ENCODE assay signal across 8 cellular contexts in genomic region chr17:40122466-40122943, GRCh38. TPM values are rescaled to one million over a fixed set of nuclear protein-coding genes. Genes with fewer than 3 reads are reported as not detected.
DNase-seq lines count a peak whose midpoint lies in the region; ATAC-seq and TF ChIP-seq lines count a peak whose summit lies in the region.

No MANE protein-coding gene starts in this region.

- H3K27me3 ChIP-seq in psoas muscle (ENCODE audit: insufficient read depth in 3 of 3, low read length in 2 of 3) = no peaks in the 10 kb centered on the region

- intact Hi-C loops in left cardiac atrium (cut with DNase I) = no loop called here
- intact Hi-C loops in psoas muscle (cut with DNase I) = loop anchor here in 1 of 2 donors (2.0 kb wide), 1 partner anchor 18 kb away; the partner anchor contains the start of gene CASC3

- H3K4me3 ChIP-seq in AG09309 (ENCODE audit: control insufficient read depth, low read depth, low read length) (peak overlapping the region; percentile 95), psoas muscle (peak overlapping the region; percentile 100)

- no peaks in the 10 kb centered on the region for H3K9me3 ChIP-seq in psoas muscle

- TF ChIP-seq CTCF in AG09309 (IDR thresholded peaks at IDR 0.05; ENCODE audit: control insufficient read depth, insufficient read depth, low read depth, low read length, missing control alignments) (no peak), psoas muscle (IDR thresholded peaks at IDR 0.05) (no peak)

- peaks cover 0 to 29% of the 10 kb centered on the region in 2 donors for H3K36me3 ChIP-seq in psoas muscle (ENCODE audit: insufficient read depth in 1 of 2, low read depth in 1 of 2)

- peaks cover 20% of the 10 kb centered on the region for H3K4me1 ChIP-seq in psoas muscle

- H3K27ac Mint-ChIP-seq in T-helper 2 cell treated with Interferon-gamma antibody and Interleukin-4, amounts not matched to agents 5 μg/mL and 100 μg/mL, for 36 hours = no peak overlapping the region

- H3K27ac ChIP-seq in psoas muscle = peak overlapping the region; percentile 98

- no peak overlapping the region for H3K4me3 Mint-ChIP-seq in T-helper 2 cell treated with Interferon-gamma antibody and Interleukin-4, amounts not matched to agents 5 μg/mL and 100 μg/mL, for 36 hours

- ATAC-seq in GM18505 (IDR thresholded peaks at IDR 0.05; ENCODE audit: unreplicated experiment) (peak; percentile 30), left cardiac atrium (peak; percentile 46 to 56), psoas muscle (peak; percentile 38 to 64 (median 60))

- H3K36me3 Mint-ChIP-seq in T-helper 2 cell treated with Interferon-gamma antibody and Interleukin-4, amounts not matched to agents 5 μg/mL and 100 μg/mL, for 36 hours (ENCODE audit: low read depth) = peaks cover 30% of the 10 kb centered on the region

- H3K4me1 Mint-ChIP-seq in T-helper 2 cell treated with Interferon-gamma antibody and Interleukin-4, amounts not matched to agents 5 μg/mL and 100 μg/mL, for 36 hours (ENCODE audit: low read depth) = peaks cover 35% of the 10 kb centered on the region

- H3K27me3 Mint-ChIP-seq in T-helper 2 cell treated with Interferon-gamma antibody and Interleukin-4, amounts not matched to agents 5 μg/mL and 100 μg/mL, for 36 hours (ENCODE audit: low read depth) = no peaks in the 10 kb centered on the region

- no peak for TF ChIP-seq POLR2A in GM18505 (IDR thresholded peaks at IDR 0.05; ENCODE audit: borderline replicate concordance, extremely low read depth, insufficient read depth, insufficient read length)

- 0 to 1% (median 0%) methylated on average over 16 to 52 of the region's 52 CpGs for WGBS in psoas muscle, 3 donors

- no peaks in the 10 kb centered on the region for H3K9me3 Mint-ChIP-seq in T-helper 2 cell treated with Interferon-gamma antibody and Interleukin-4, amounts not matched to agents 5 μg/mL and 100 μg/mL, for 36 hours

- DNase-seq in AG09309 (ENCODE audit: low read depth) = no peak
- peak; percentile 53 for DNase-seq in HT-29 (ENCODE audit: low spot score)
- peak; percentile 26 for DNase-seq in activated gamma-delta T cell treated with Interleukin-2 at 50 U/mL for 16 hours
- peak; percentile 64 for DNase-seq in left cardiac atrium
- peak; percentile 64 to 84 for DNase-seq in psoas muscle
- DNase-seq in SW480 (ENCODE audit: low spot score) = no peak
- no peak for DNase-seq in T-helper 2 cell treated with Interferon-gamma antibody and Interleukin-4, amounts not matched to agents 5 μg/mL and 100 μg/mL, for 36 hours (ENCODE audit: low spot score)

RNA-seq across cellular contexts. Expression of gene MSL1, which starts 0.7 kb away (rescaled TPM):
- total RNA-seq in HT-29 (2014; rRNA removed; shearing (Covaris generic)) = 44.1 and 47.1 TPM in 2 replicates
- 10 to 100 TPM; 54.0 to 57.8 TPM for total RNA-seq in left cardiac atrium
- total RNA-seq in psoas muscle = 10 to 100 TPM; 63.3 to 75.6 (median 69.0) TPM
- polyA plus RNA-seq in psoas muscle = 10 to 100 TPM; 48.6 to 84.7 (median 56.4) TPM

RNA-seq across cellular contexts. Expression of gene CASC3, which starts 17.8 kb away (rescaled TPM):
- total RNA-seq in HT-29 (2014; rRNA removed; shearing (Covaris generic)) = 22.9 and 33.3 TPM in 2 replicates
- total RNA-seq in left cardiac atrium (10 to 100 TPM; 49.6 to 53.1 TPM), psoas muscle (10 to 100 TPM; 43.9 to 76.7 (median 57.1) TPM)
- 10 to 100 TPM; 34.5 to 53.6 (median 38.6) TPM for polyA plus RNA-seq in psoas muscle

RNA-seq across cellular contexts. Expression of gene NR1D1, which starts 22.1 kb away (rescaled TPM):
- total RNA-seq in HT-29 (2014; rRNA removed; shearing (Covaris generic)) = 22.6 and 25.7 TPM in 2 replicates
- total RNA-seq in left cardiac atrium = 10 to 100 TPM; 17.1 to 19.5 TPM
- 10 to 100 TPM; 29.4 to 88.7 (median 51.0) TPM for total RNA-seq in psoas muscle
- polyA plus RNA-seq in psoas muscle = 10 to 100 TPM; 21.4 to 41.6 (median 24.4) TPM

RNA-seq across cellular contexts. Expression of gene RAPGEFL1, which starts 54.8 kb away (rescaled TPM):
- total RNA-seq in HT-29 (2014; rRNA removed; shearing (Covaris generic)) = 14.3 and 15.2 TPM in 2 replicates
- 1 to 10 TPM; 2.8 to 4.6 TPM for total RNA-seq in left cardiac atrium
- 1 to 10 TPM; 2.8 to 5.7 (median 3.9) TPM for total RNA-seq in psoas muscle
- polyA plus RNA-seq in psoas muscle = 1 to 10 TPM; 1.7 to 4.2 (median 3.5) TPM

RNA-seq across cellular contexts. Expression of gene THRA, which starts 59.7 kb away (rescaled TPM):
- 31.1 and 33.2 TPM in 2 replicates for total RNA-seq in HT-29 (2014; rRNA removed; shearing (Covaris generic))
- total RNA-seq in left cardiac atrium = 10 to 100 TPM; 54.4 to 77.9 TPM
- 10 to 100 TPM; 39.5 to 55.1 (median 42.9) TPM for total RNA-seq in psoas muscle
- 10 to 100 TPM in 2 of 3 donors, 1 to 10 TPM in 1; 9.5 to 60.0 (median 29.0) TPM for polyA plus RNA-seq in psoas muscle

Comparison
In these comparisons a context has a peak if more than half of its experiments do, and no peak if none do; other contexts are left out.
1. DNase-seq: peak in HT-29 (single experiment), activated gamma-delta T cell treated with Interleukin-2 at 50 U/mL for 16 hours (single experiment), left cardiac atrium (single experiment) and psoas muscle (2 of 2); none in AG09309 (single experiment), SW480 (single experiment) and T-helper 2 cell treated with Interferon-gamma antibody and Interleukin-4, amounts not matched to agents 5 μg/mL and 100 μg/mL, for 36 hours (single experiment).
2. Peak in every context shown above with its lines, with median percentiles within 50 percentile points of each other: ATAC-seq.